Comparison of ENCODE assay signal across 8 cellular contexts in the genomic region with DNA sequence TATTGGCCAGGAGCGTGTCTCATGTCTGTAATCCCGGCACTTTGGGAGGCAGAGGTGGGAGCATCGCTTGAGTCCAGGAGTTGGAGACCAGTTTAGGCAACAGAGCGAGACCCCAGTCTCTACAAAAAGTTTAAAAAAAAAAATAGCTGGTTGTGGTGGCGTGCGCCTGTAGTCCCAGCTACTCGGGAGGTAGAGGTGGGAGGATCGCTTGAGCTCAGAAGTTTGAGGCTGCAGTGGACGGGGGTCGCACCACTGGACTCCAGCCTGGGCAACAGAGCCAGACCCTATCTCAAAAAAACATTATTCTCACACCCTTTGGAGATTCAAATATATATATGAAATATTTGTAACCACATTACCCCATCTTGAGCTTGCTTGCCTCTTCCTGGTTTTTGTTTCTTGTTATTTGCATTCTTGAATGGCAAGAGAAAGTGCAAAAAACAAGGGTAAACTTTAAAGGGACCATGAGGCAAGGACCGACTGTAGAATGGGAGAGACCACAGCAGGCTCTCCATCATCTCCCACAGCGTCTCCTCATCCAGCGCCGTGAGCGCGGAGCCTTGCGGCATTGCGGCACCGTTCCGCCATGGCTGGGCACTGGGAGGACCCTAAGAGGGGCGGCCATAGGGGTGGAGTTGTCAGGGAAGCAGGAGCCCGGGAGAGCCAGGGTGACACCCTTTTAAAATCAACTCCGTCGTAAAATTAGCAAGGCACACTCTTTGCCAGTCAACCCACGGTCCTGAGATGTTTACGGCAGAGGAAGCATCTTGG. TPM values are rescaled to one million over a fixed set of nuclear protein-coding genes. Genes with fewer than 3 reads are reported as not detected.
DNase-seq lines count a peak whose midpoint lies in the region; ATAC-seq, FAIRE-seq and TF ChIP-seq lines count a peak whose summit lies in the region.

No MANE protein-coding gene starts in this region.

- H3K4me3 Mint-ChIP-seq in chondrocyte (ENCODE audit: unreplicated experiment), result peak overlapping the region; percentile 92
- H3K4me3 Mint-ChIP-seq in natural killer cell treated with Interleukin-12 subunit alpha and Interleukin-12 subunit beta and Interleukin-15 and Interleukin-18, amount 100 ng/mL, for 72 hours, result peak overlapping the region; percentile 95

- H4K20me1 ChIP-seq in BLaER1 treated with 17β-estradiol and CSF1 and Interleukin-3, amounts not matched to agents 10 nM and 100 nM, result peaks cover 14 to 84% (median 56%) of the 10 kb centered on the region in 11 experiments; a peak in 20 of 22 replicates
- no peaks in the 10 kb centered on the region; the same call in none of the 2 replicates for H4K20me1 ChIP-seq in KMS-11 (ENCODE audit: insufficient read depth)

- H3K79me2 ChIP-seq in KMS-11 (ENCODE audit: insufficient read depth, low read depth), result peaks cover 82% of the 10 kb centered on the region

- peaks cover 41% of the 10 kb centered on the region for H3K4me1 Mint-ChIP-seq in chondrocyte (ENCODE audit: low read depth)
- peaks cover 39 to 40% of the 10 kb centered on the region in 2 donors for H3K4me1 Mint-ChIP-seq in natural killer cell treated with Interleukin-12 subunit alpha and Interleukin-12 subunit beta and Interleukin-15 and Interleukin-18, amount 100 ng/mL, for 72 hours (ENCODE audit: low read depth in 2 of 2)

- no peaks in the 10 kb centered on the region for H3K27me3 Mint-ChIP-seq in chondrocyte (ENCODE audit: low read depth)
- no peaks in the 10 kb centered on the region for H3K27me3 Mint-ChIP-seq in natural killer cell treated with Interleukin-12 subunit alpha and Interleukin-12 subunit beta and Interleukin-15 and Interleukin-18, amount 100 ng/mL, for 72 hours

- peaks cover 21 to 62% (median 42%) of the 10 kb centered on the region in 11 experiments for H3K36me3 ChIP-seq in BLaER1 treated with 17β-estradiol and CSF1 and Interleukin-3, amounts not matched to agents 10 nM and 100 nM
- H3K36me3 ChIP-seq in KMS-11 (ENCODE audit: insufficient read depth), result 0 out of 2 replicates have a peak, but pooled peaks cover 4% of the 10 kb centered on the region

- H3K9me3 Mint-ChIP-seq in chondrocyte (ENCODE audit: low read depth), result no peaks in the 10 kb centered on the region
- H3K9me3 Mint-ChIP-seq in natural killer cell treated with Interleukin-12 subunit alpha and Interleukin-12 subunit beta and Interleukin-15 and Interleukin-18, amount 100 ng/mL, for 72 hours, result no peaks in the 10 kb centered on the region

- peak overlapping the region in 8 of 11 experiments; percentile 96 to 100 (median 100); a peak in 12 of 22 replicates for H3K27ac ChIP-seq in BLaER1 treated with 17β-estradiol and CSF1 and Interleukin-3, amounts not matched to agents 10 nM and 100 nM
- H3K27ac ChIP-seq in KMS-11, result no peak overlapping the region

- no peak for DNase-seq in chondrocyte (ENCODE audit: low spot score)
- DNase-seq in natural killer cell treated with Interleukin-12 subunit alpha and Interleukin-12 subunit beta and Interleukin-15 and Interleukin-18, amount 100 ng/mL, for 72 hours (ENCODE audit: low spot score), result no peak
- DNase-seq in cerebellum (ENCODE audit: low spot score), result no peak
- DNase-seq in DMS79 treated with DMSO at 0.1 percent for 48 hours (lab: John Stamatoyannopoulos, UW), result no peak
- no peak for DNase-seq in RCC 7860 (ENCODE audit: low spot score)

- H3K9me3 ChIP-seq in BLaER1 treated with 17β-estradiol and CSF1 and Interleukin-3, amounts not matched to agents 10 nM and 100 nM (replicated peaks in 1 of 11), result no peaks in the 10 kb centered on the region

- no peak for FAIRE-seq in RCC 7860 (lab: Jason Lieb, UNC)

- H3K36me3 Mint-ChIP-seq in chondrocyte (ENCODE audit: low read depth), result peaks cover 5% of the 10 kb centered on the region
- no peaks in the 10 kb centered on the region for H3K36me3 Mint-ChIP-seq in natural killer cell treated with Interleukin-12 subunit alpha and Interleukin-12 subunit beta and Interleukin-15 and Interleukin-18, amount 100 ng/mL, for 72 hours

- TF ChIP-seq CTCF in KMS-11 (conservative IDR thresholded peaks at IDR 0.05; ENCODE audit: low read depth, low read length) (no peak), chondrocyte (IDR thresholded peaks at IDR 0.05) (no peak)

- no peak overlapping the region for H2AFZ ChIP-seq in KMS-11 (ENCODE audit: low read depth)

- H3K4me3 ChIP-seq in BLaER1 treated with 17β-estradiol and CSF1 and Interleukin-3, amounts not matched to agents 10 nM and 100 nM, result peak overlapping the region; percentile 80 to 100 (median 96)
- no peak overlapping the region for H3K4me3 ChIP-seq in KMS-11 (IDR thresholded peaks at IDR 0.05; ENCODE audit: insufficient read depth, low read depth, low read length)

- H3K9ac ChIP-seq in BLaER1 treated with 17β-estradiol and CSF1 and Interleukin-3, amounts not matched to agents 10 nM and 100 nM, result peak overlapping the region; percentile 94 to 100 (median 98); a peak in 20 of 22 replicates
- peak overlapping the region; percentile 96; the same call in 1 of the 2 replicates for H3K9ac ChIP-seq in KMS-11

- peak overlapping the region; percentile 73 to 94 (median 90) for H3K4me2 ChIP-seq in BLaER1 treated with 17β-estradiol and CSF1 and Interleukin-3, amounts not matched to agents 10 nM and 100 nM
- peak overlapping the region; percentile 79 for H3K4me2 ChIP-seq in KMS-11

- H3K27me3 ChIP-seq in BLaER1 treated with 17β-estradiol and CSF1 and Interleukin-3, amounts not matched to agents 10 nM and 100 nM, result no peaks in the 10 kb centered on the region
- no peaks in the 10 kb centered on the region for H3K27me3 ChIP-seq in KMS-11 (ENCODE audit: insufficient read depth, low read depth)

- ATAC-seq in natural killer cell treated with Interleukin-12 subunit alpha and Interleukin-12 subunit beta and Interleukin-15 and Interleukin-18, amount 100 ng/mL, for 72 hours, result no peak
- ATAC-seq in GM19035 (IDR thresholded peaks at IDR 0.05; ENCODE audit: unreplicated experiment), result no peak

- peak overlapping the region; percentile 63 for H3K27ac Mint-ChIP-seq in chondrocyte (ENCODE audit: unreplicated experiment)
- peak overlapping the region; percentile 95 for H3K27ac Mint-ChIP-seq in natural killer cell treated with Interleukin-12 subunit alpha and Interleukin-12 subunit beta and Interleukin-15 and Interleukin-18, amount 100 ng/mL, for 72 hours

- peaks cover 32 to 41% (median 36%) of the 10 kb centered on the region in 10 experiments for H3K4me1 ChIP-seq in BLaER1 treated with 17β-estradiol and CSF1 and Interleukin-3, amounts not matched to agents 10 nM and 100 nM
- H3K4me1 ChIP-seq in KMS-11 (ENCODE audit: low read depth, poor library complexity, severe bottlenecking), result peaks cover 41% of the 10 kb centered on the region

RNA-seq across cellular contexts. Expression of a gene that starts 1.4 kb away (rescaled TPM):
- 67.1 to 77.2 TPM (median 70.5 TPM) in 3 replicates for total RNA-seq in chondrocyte
- total RNA-seq in natural killer cell treated with Interleukin-12 subunit alpha and Interleukin-12 subunit beta and Interleukin-15 and Interleukin-18, amount 100 ng/mL, for 72 hours, result 10 to 100 TPM; 72.3 to 92.9 TPM
- total RNA-seq in cerebellum, result 134 TPM

RNA-seq across cellular contexts. Expression of a gene that starts 1.9 kb away (rescaled TPM):
- total RNA-seq in chondrocyte (84.9 to 89.9 TPM (median 86.4 TPM) in 3 replicates), cerebellum (160 TPM)
- total RNA-seq in natural killer cell treated with Interleukin-12 subunit alpha and Interleukin-12 subunit beta and Interleukin-15 and Interleukin-18, amount 100 ng/mL, for 72 hours, result 10 to 100 TPM; 34.7 to 36.1 TPM

RNA-seq across cellular contexts. Expression of a gene that starts 56.2 kb away (rescaled TPM):
- 6.7 to 15.7 TPM (median 13.2 TPM) in 3 replicates for total RNA-seq in chondrocyte
- under 1 TPM in 1 of 2 donors, not detected in 1; 0.24 TPM for total RNA-seq in natural killer cell treated with Interleukin-12 subunit alpha and Interleukin-12 subunit beta and Interleukin-15 and Interleukin-18, amount 100 ng/mL, for 72 hours
- total RNA-seq in cerebellum, result 0.09 TPM
